36 cellular contexts compared by ENCODE assay signal in genomic region chr11:123851110-123851509, GRCh38. TPM values are rescaled to one million over a fixed set of nuclear protein-coding genes. Genes with fewer than 3 reads are reported as not detected.
"Had no signal": no experiment of that assay in that cellular context is flagged by ENCODE, and none has a peak within 500 bp of the region (broad histone marks: within the 10 kb centered on the region; RNA-seq: fewer than 3 reads in every experiment).

No MANE protein-coding gene starts in this region.

- H3K27me3 Mint-ChIP-seq: activated CD4-positive, alpha-beta memory T cell treated with anti-CD3 and anti-CD28 coated beads, Interleukin-2, amount 10 ng/mL, durations not matched to agents 7 days and 5 days; activated naive CD4-positive, alpha-beta T cell treated with anti-CD3 and anti-CD28 coated beads, Interleukin-2, amount 10 ng/mL, durations not matched to agents 7 days and 5 days had no signal

- H3K36me3 Mint-ChIP-seq: activated naive CD4-positive, alpha-beta T cell treated with anti-CD3 and anti-CD28 coated beads, Interleukin-2, amount 10 ng/mL, durations not matched to agents 7 days and 5 days; activated naive CD4-positive, alpha-beta T cell treated with anti-CD3 and anti-CD28 coated beads, Interleukin-2, amount 50 U/mL, for 72 hours; activated naive CD8-positive, alpha-beta T cell treated with anti-CD3 and anti-CD28 coated beads, Interleukin-2, amount 10 ng/mL, durations not matched to agents 7 days and 5 days; brain had no signal

- H3K36me3 ChIP-seq: ascending aorta, breast epithelium, cardiac muscle cell, esophagus squamous epithelium, gastroesophageal sphincter had no signal

- FAIRE-seq: colon, endometrium, endothelial cell of umbilical vein had no signal

- H3K27ac Mint-ChIP-seq: activated CD4-positive, alpha-beta memory T cell treated with anti-CD3 and anti-CD28 coated beads, Interleukin-2, amount 10 ng/mL, durations not matched to agents 7 days and 5 days; activated CD4-positive, alpha-beta T cell treated with anti-CD3 and anti-CD28 coated beads, Interleukin-2, amount 10 ng/mL, durations not matched to agents 7 days and 5 days; activated naive CD4-positive, alpha-beta T cell treated with anti-CD3 and anti-CD28 coated beads, Interleukin-2, amount 10 ng/mL, durations not matched to agents 7 days and 5 days; activated naive CD4-positive, alpha-beta T cell treated with anti-CD3 and anti-CD28 coated beads, Interleukin-2, amount 50 U/mL, for 72 hours; activated naive CD8-positive, alpha-beta T cell treated with anti-CD3 and anti-CD28 coated beads, Interleukin-2, amount 10 ng/mL, durations not matched to agents 7 days and 5 days; activated T-cell treated with anti-CD3 and anti-CD28 coated beads, Interleukin-2, amount 50 U/mL, for 24 hours; activated T-cell treated with anti-CD3 and anti-CD28 coated beads, Interleukin-2, amount 50 U/mL, for 72 hours; brain had no signal

- H3K4me1 ChIP-seq: ascending aorta, breast epithelium, esophagus squamous epithelium, gastroesophageal sphincter had no signal

- ATAC-seq: activated naive CD4-positive, alpha-beta T cell treated with anti-CD3 and anti-CD28 coated beads, Interleukin-2, amount 50 U/mL, for 72 hours; activated T-cell treated with anti-CD3 and anti-CD28 coated beads, Interleukin-2, amount 50 U/mL, for 72 hours; gastroesophageal sphincter had no signal

- H3K9me3 Mint-ChIP-seq: activated CD4-positive, alpha-beta memory T cell treated with anti-CD3 and anti-CD28 coated beads, Interleukin-2, amount 10 ng/mL, durations not matched to agents 7 days and 5 days; activated CD4-positive, alpha-beta T cell treated with anti-CD3 and anti-CD28 coated beads, Interleukin-2, amount 10 ng/mL, durations not matched to agents 7 days and 5 days; activated naive CD4-positive, alpha-beta T cell treated with anti-CD3 and anti-CD28 coated beads, Interleukin-2, amount 10 ng/mL, durations not matched to agents 7 days and 5 days; central memory CD8-positive, alpha-beta T cell had no signal

- H3K4me1 Mint-ChIP-seq: activated CD4-positive, alpha-beta memory T cell treated with anti-CD3 and anti-CD28 coated beads, Interleukin-2, amount 10 ng/mL, durations not matched to agents 7 days and 5 days; activated CD4-positive, alpha-beta T cell treated with anti-CD3 and anti-CD28 coated beads, Interleukin-2, amount 10 ng/mL, durations not matched to agents 7 days and 5 days; activated naive CD4-positive, alpha-beta T cell treated with anti-CD3 and anti-CD28 coated beads, Interleukin-2, amount 10 ng/mL, durations not matched to agents 7 days and 5 days; activated naive CD8-positive, alpha-beta T cell treated with anti-CD3 and anti-CD28 coated beads, Interleukin-2, amount 10 ng/mL, durations not matched to agents 7 days and 5 days; brain; central memory CD8-positive, alpha-beta T cell had no signal

- H3K27ac ChIP-seq: ascending aorta, breast epithelium, cardiac muscle cell, epithelial cell of prostate, esophagus squamous epithelium, gastroesophageal sphincter had no signal

- H3K4me3 ChIP-seq: ascending aorta, breast epithelium, cardiac muscle cell, esophagus squamous epithelium, gastroesophageal sphincter had no signal

- H3K9me3 ChIP-seq: ascending aorta, gastroesophageal sphincter had no signal

- H3K4me3 Mint-ChIP-seq: activated CD4-positive, alpha-beta memory T cell treated with anti-CD3 and anti-CD28 coated beads, Interleukin-2, amount 10 ng/mL, durations not matched to agents 7 days and 5 days; activated CD4-positive, alpha-beta T cell treated with anti-CD3 and anti-CD28 coated beads, Interleukin-2, amount 10 ng/mL, durations not matched to agents 7 days and 5 days; activated naive CD4-positive, alpha-beta T cell treated with anti-CD3 and anti-CD28 coated beads, Interleukin-2, amount 10 ng/mL, durations not matched to agents 7 days and 5 days; activated naive CD8-positive, alpha-beta T cell treated with anti-CD3 and anti-CD28 coated beads, Interleukin-2, amount 10 ng/mL, durations not matched to agents 7 days and 5 days; activated T-cell treated with anti-CD3 and anti-CD28 coated beads, Interleukin-2, amount 50 U/mL, for 24 hours; activated T-cell treated with anti-CD3 and anti-CD28 coated beads, Interleukin-2, amount 50 U/mL, for 72 hours; brain; central memory CD8-positive, alpha-beta T cell had no signal

- DNase-seq: activated CD4-positive, alpha-beta memory T cell treated with anti-CD3 and anti-CD28 coated beads, Interleukin-2, amount 10 ng/mL, durations not matched to agents 7 days and 5 days; activated CD4-positive, alpha-beta T cell treated with anti-CD3 and anti-CD28 coated beads for 4 hours; activated CD4-positive, alpha-beta T cell treated with anti-CD3 and anti-CD28 coated beads, Interleukin-2, amount 10 ng/mL, durations not matched to agents 7 days and 5 days; activated CD4-positive, alpha-beta T cell treated with anti-CD3 and anti-CD28 coated beads, Interleukin-2, amount 50 U/mL, for 4 hours; activated CD4-positive, CD25-positive, alpha-beta regulatory T cell; activated CD4-positive, CD25-positive, alpha-beta regulatory T cell treated with anti-CD3 and anti-CD28 coated beads, Interleukin-2, amount 50 U/mL, for 72 hours; activated CD8-positive, alpha-beta memory T cell treated with anti-CD3 and anti-CD28 coated beads, Interleukin-2, amount 50 U/mL, for 48 hours; activated gamma-delta T cell; activated naive CD4-positive, alpha-beta T cell; activated naive CD4-positive, alpha-beta T cell treated with anti-CD3 and anti-CD28 coated beads, Interleukin-2, amount 10 ng/mL, durations not matched to agents 7 days and 5 days; activated naive CD8-positive, alpha-beta T cell treated with anti-CD3 and anti-CD28 coated beads, Interleukin-2, amount 10 ng/mL, durations not matched to agents 7 days and 5 days; activated T-cell treated with anti-CD3 and anti-CD28 coated beads for 4 hours; activated T-cell treated with anti-CD3 and anti-CD28 coated beads, Interleukin-2, amount 50 U/mL, for 24 hours; activated T-cell treated with anti-CD3 and anti-CD28 coated beads, Interleukin-2, amount 50 U/mL, for 72 hours; effector CD8-positive, alpha-beta T cell; esophagus squamous epithelium; foreskin melanocyte; T-helper 2 cell had no signal

- H3K27me3 ChIP-seq: ascending aorta, breast epithelium, cardiac muscle cell, esophagus squamous epithelium had no signal

RNA-seq across cellular contexts. Expression of gene TMEM225, which starts 34.4 kb away (rescaled TPM):
- total RNA-seq: activated CD4-positive, alpha-beta memory T cell treated with anti-CD3 and anti-CD28 coated beads, Interleukin-2, amount 10 ng/mL, durations not matched to agents 7 days and 5 days; activated CD4-positive, alpha-beta T cell treated with anti-CD3 and anti-CD28 coated beads, Interleukin-2, amount 10 ng/mL, durations not matched to agents 7 days and 5 days; activated naive CD4-positive, alpha-beta T cell treated with anti-CD3 and anti-CD28 coated beads, Interleukin-2, amount 50 U/mL, for 72 hours; activated naive CD8-positive, alpha-beta T cell treated with anti-CD3 and anti-CD28 coated beads, Interleukin-2, amount 10 ng/mL, durations not matched to agents 7 days and 5 days; activated T-cell treated with anti-CD3 and anti-CD28 coated beads, Interleukin-2, amount 50 U/mL, for 72 hours; ascending aorta; breast epithelium; cardiac muscle cell; cerebellum; dermis microvascular lymphatic vessel endothelial cell; endothelial cell of umbilical vein; esophagus squamous epithelium; fibroblast of lung; fibroblast of villous mesenchyme; gastroesophageal sphincter; glomerular endothelial cell; T-helper 1 cell treated with Interleukin-12 subunit alpha and Interleukin-12 subunit beta and Interleukin-4 antibody, amounts not matched to agents 30 ng/mL and 1 ng/mL, for 36 hours had no signal
- polyA plus RNA-seq: cardiac muscle cell, endothelial cell of umbilical vein, esophagus, fibroblast of lung had no signal

RNA-seq across cellular contexts. Expression of gene OR6M1, which starts 45.0 kb away (rescaled TPM):
- total RNA-seq: activated CD4-positive, alpha-beta memory T cell treated with anti-CD3 and anti-CD28 coated beads, Interleukin-2, amount 10 ng/mL, durations not matched to agents 7 days and 5 days; activated CD4-positive, alpha-beta T cell treated with anti-CD3 and anti-CD28 coated beads, Interleukin-2, amount 10 ng/mL, durations not matched to agents 7 days and 5 days; activated naive CD4-positive, alpha-beta T cell treated with anti-CD3 and anti-CD28 coated beads, Interleukin-2, amount 50 U/mL, for 72 hours; activated naive CD8-positive, alpha-beta T cell treated with anti-CD3 and anti-CD28 coated beads, Interleukin-2, amount 10 ng/mL, durations not matched to agents 7 days and 5 days; activated T-cell treated with anti-CD3 and anti-CD28 coated beads, Interleukin-2, amount 50 U/mL, for 72 hours; ascending aorta; breast epithelium; cardiac muscle cell; cerebellum; dermis microvascular lymphatic vessel endothelial cell; endothelial cell of umbilical vein; esophagus squamous epithelium; fibroblast of lung; fibroblast of villous mesenchyme; gastroesophageal sphincter; glomerular endothelial cell; T-helper 1 cell treated with Interleukin-12 subunit alpha and Interleukin-12 subunit beta and Interleukin-4 antibody, amounts not matched to agents 30 ng/mL and 1 ng/mL, for 36 hours had no signal
- polyA plus RNA-seq: cardiac muscle cell, endothelial cell of umbilical vein, esophagus, fibroblast of lung had no signal

RNA-seq across cellular contexts. Expression of gene OR8D4, which starts 50.9 kb away (rescaled TPM):
- total RNA-seq: activated CD4-positive, alpha-beta memory T cell treated with anti-CD3 and anti-CD28 coated beads, Interleukin-2, amount 10 ng/mL, durations not matched to agents 7 days and 5 days; activated CD4-positive, alpha-beta T cell treated with anti-CD3 and anti-CD28 coated beads, Interleukin-2, amount 10 ng/mL, durations not matched to agents 7 days and 5 days; activated naive CD4-positive, alpha-beta T cell treated with anti-CD3 and anti-CD28 coated beads, Interleukin-2, amount 50 U/mL, for 72 hours; activated naive CD8-positive, alpha-beta T cell treated with anti-CD3 and anti-CD28 coated beads, Interleukin-2, amount 10 ng/mL, durations not matched to agents 7 days and 5 days; activated T-cell treated with anti-CD3 and anti-CD28 coated beads, Interleukin-2, amount 50 U/mL, for 72 hours; ascending aorta; breast epithelium; cardiac muscle cell; dermis microvascular lymphatic vessel endothelial cell; endothelial cell of umbilical vein; esophagus squamous epithelium; fibroblast of lung; fibroblast of villous mesenchyme; gastroesophageal sphincter; glomerular endothelial cell; T-helper 1 cell treated with Interleukin-12 subunit alpha and Interleukin-12 subunit beta and Interleukin-4 antibody, amounts not matched to agents 30 ng/mL and 1 ng/mL, for 36 hours had no signal
- polyA plus RNA-seq: cardiac muscle cell, endothelial cell of umbilical vein, esophagus, fibroblast of lung had no signal
